Comparison of ENCODE assay signal across 23 cellular contexts in the genomic region with DNA sequence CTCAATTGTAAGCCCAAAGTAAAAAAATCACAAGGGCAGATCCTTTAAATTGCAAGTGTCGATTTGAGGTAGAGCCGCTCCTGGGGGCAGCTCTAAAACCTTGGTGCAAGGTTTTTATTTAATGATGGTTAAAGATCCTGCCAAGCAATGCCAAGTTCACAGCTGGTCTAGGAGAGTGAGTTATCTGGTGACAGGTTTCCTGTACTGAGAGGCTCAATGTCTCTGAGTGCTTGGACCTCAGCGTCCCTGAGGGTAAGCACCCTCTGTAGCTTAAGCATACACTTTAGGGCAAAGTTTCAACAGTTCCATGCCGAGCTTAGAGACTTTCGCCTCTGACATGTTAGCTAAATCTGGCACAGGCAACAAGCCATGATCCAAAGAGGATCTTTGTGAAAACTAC.
A peak's percentile ranks its signal among the peaks of the same experiment; 100 is the strongest.
DNase-seq lines count a peak whose midpoint lies in the region; ATAC-seq, FAIRE-seq and TF ChIP-seq lines count a peak whose summit lies in the region.
"Had no signal": no experiment of that assay in that cellular context is flagged by ENCODE, and none has a peak within 500 bp of the region (broad histone marks: within the 10 kb centered on the region; RNA-seq: fewer than 3 reads in every experiment).

No MANE protein-coding gene starts in this region.

- H3K27ac ChIP-seq in HepG2 (ENCODE audit: extremely low read length, insufficient read depth, low read length), result no peak overlapping the region
- H3K27ac ChIP-seq in right lobe of liver, result no peak overlapping the region
- peak overlapping the region; percentile 60 for H3K27ac ChIP-seq in psoas muscle
- H3K27ac ChIP-seq in stomach smooth muscle (ENCODE audit: low read length), result peak overlapping the region; percentile 41
- H3K27ac ChIP-seq: 22Rv1; A549; BLaER1 treated with 17β-estradiol and CSF1 and Interleukin-3, amounts not matched to agents 10 nM and 100 nM; C4-2B had no signal

- no peaks in the 10 kb centered on the region for H3K36me3 Mint-ChIP-seq in Caco-2 (ENCODE audit: insufficient read depth, unreplicated experiment)
- H3K36me3 Mint-ChIP-seq: CD8-positive, alpha-beta T cell had no signal

- ATAC-seq in HepG2 (peak; percentile 50), right lobe of liver (no peak), psoas muscle (peak in 3 of 4 donors; percentile 64 to 77 (median 71))
- ATAC-seq: A549; CD8-positive, alpha-beta T cell; GM12878 had no signal

- TF ChIP-seq RAD21 in HepG2 (CRISPR knock-in tag; IDR thresholded peaks at IDR 0.05), result no peak

- no peaks in the 10 kb centered on the region for H3K4me1 Mint-ChIP-seq in Caco-2 (ENCODE audit: low read depth, unreplicated experiment)
- H3K4me1 Mint-ChIP-seq: B cell had no signal

- H3K9ac ChIP-seq in HepG2 (ENCODE audit: insufficient read depth, low read depth, low read length), result no peak overlapping the region
- H3K9ac ChIP-seq in stomach smooth muscle (ENCODE audit: low read length in 2 of 2), result no peak overlapping the region
- H3K9ac ChIP-seq: BLaER1 treated with 17β-estradiol and CSF1 and Interleukin-3, amounts not matched to agents 10 nM and 100 nM had no signal

- POLR2A ChIA-PET in HepG2 (lab: Yijun Ruan, JAX) (interaction anchor here (0.7 to 1.8 kb wide), 2 partner anchors 9 to 34 kb away, joined by 3 to 12 read pairs; no protein-coding TSS in a partner anchor), Caco-2 (lab: Charles Lee) (no interaction called here)

- H3K9me3 Mint-ChIP-seq in Caco-2 (ENCODE audit: unreplicated experiment), result no peaks in the 10 kb centered on the region
- H3K9me3 Mint-ChIP-seq: CD4-positive, alpha-beta T cell; CD8-positive, alpha-beta T cell had no signal

- FAIRE-seq in HepG2 (lab: Jason Lieb, UNC), result peak; percentile 53
- FAIRE-seq: A549, GM12878, GM18507 had no signal

- no peak for TF ChIP-seq CTCF in HepG2 (CRISPR knock-in tag; IDR thresholded peaks at IDR 0.05)
- no peak for TF ChIP-seq CTCF in right lobe of liver (IDR thresholded peaks at IDR 0.05)
- no peak for TF ChIP-seq CTCF in psoas muscle (IDR thresholded peaks at IDR 0.05)
- TF ChIP-seq CTCF in Caco-2 (IDR thresholded peaks at IDR 0.05; ENCODE audit: insufficient read depth in 1 of 2, low read depth in 1 of 2, low read length in 1 of 2, severe bottlenecking in 1 of 2, unreplicated experiment in 1 of 2), result no peak

- BruUV-seq in HepG2 (replicated peaks; lab: Mats Ljungman, UMichigan), result no TSS peak
- BruUV-seq in Caco-2 (replicated peaks; lab: Mats Ljungman, UMichigan), result no TSS peak

- no peak for DNase-seq in HepG2 (ENCODE audit: low spot score)
- DNase-seq in right lobe of liver, result no peak
- DNase-seq in psoas muscle, result no peak
- DNase-seq in hippocampal formation (lab: John Stamatoyannopoulos, UW), result no peak
- no peak for DNase-seq in Caco-2
- DNase-seq: AML-193; CD4-positive, alpha-beta T cell; CD8-positive, alpha-beta T cell; DMS 273 treated with DMSO at 0.1 percent for 48 hours; DMS153; DMS53; DMS79; DND-41; EL; GDM1 had no signal

- TF ChIP-seq POLR2A in HepG2 (IDR thresholded peaks at IDR 0.05; ENCODE audit: insufficient read depth in 1 of 2, low read depth in 2 of 2, low read length in 2 of 2), result no peak
- TF ChIP-seq POLR2A in right lobe of liver (IDR thresholded peaks at IDR 0.05), result no peak

- no peaks in the 10 kb centered on the region for H3K9me3 ChIP-seq in HepG2 (ENCODE audit: low read length)
- H3K9me3 ChIP-seq in right lobe of liver, result no peaks in the 10 kb centered on the region
- no peaks in the 10 kb centered on the region for H3K9me3 ChIP-seq in psoas muscle
- H3K9me3 ChIP-seq in stomach smooth muscle (ENCODE audit: control insufficient read depth in 2 of 2, low read length in 2 of 2), result no peaks in the 10 kb centered on the region
- no peaks in the 10 kb centered on the region for H3K9me3 ChIP-seq in Caco-2
- H3K9me3 ChIP-seq: A549; BLaER1 treated with 17β-estradiol and CSF1 and Interleukin-3, amounts not matched to agents 10 nM and 100 nM had no signal

- H3K4me1 ChIP-seq in HepG2 (ENCODE audit: insufficient read depth, low read length) (peaks cover 8% of the 10 kb centered on the region), right lobe of liver (no peaks in the 10 kb centered on the region), psoas muscle (peaks cover 12% of the 10 kb centered on the region), stomach smooth muscle (ENCODE audit: control insufficient read depth, insufficient read depth, low read length) (peaks cover 4% of the 10 kb centered on the region), Caco-2 (no peaks in the 10 kb centered on the region)
- H3K4me1 ChIP-seq: A549; BLaER1 treated with 17β-estradiol and CSF1 and Interleukin-3, amounts not matched to agents 10 nM and 100 nM had no signal

- H3K27me3 Mint-ChIP-seq in Caco-2 (ENCODE audit: insufficient read depth, unreplicated experiment), result peaks cover 8% of the 10 kb centered on the region
- H3K27me3 Mint-ChIP-seq: B cell had no signal

- TF ChIP-seq EP300 in HepG2 (IDR thresholded peaks at IDR 0.05; ENCODE audit: low read depth in 2 of 2, low read length in 2 of 2) (no peak), HepG2 (CRISPR knock-in tag; IDR thresholded peaks at IDR 0.05; ENCODE audit: borderline replicate concordance) (no peak)

- H3K27me3 ChIP-seq in HepG2 (ENCODE audit: control insufficient read depth in 1 of 2, insufficient read depth in 2 of 2, low read length in 2 of 2), result no peaks in the 10 kb centered on the region
- no peaks in the 10 kb centered on the region for H3K27me3 ChIP-seq in right lobe of liver
- H3K27me3 ChIP-seq in psoas muscle (ENCODE audit: insufficient read depth in 3 of 3, low read length in 2 of 3), result no peaks in the 10 kb centered on the region
- no peaks in the 10 kb centered on the region for H3K27me3 ChIP-seq in stomach smooth muscle (ENCODE audit: control insufficient read depth in 1 of 2, insufficient read depth in 2 of 2, low read length in 2 of 2)
- no peaks in the 10 kb centered on the region for H3K27me3 ChIP-seq in Caco-2 (replicated peaks; ENCODE audit: control insufficient read depth, insufficient read depth, low read length)
- H3K27me3 ChIP-seq: BLaER1 treated with 17β-estradiol and CSF1 and Interleukin-3, amounts not matched to agents 10 nM and 100 nM had no signal

- H3K4me3 ChIP-seq in HepG2 (replicated peaks in 1 of 3; ENCODE audit: insufficient read depth in 1 of 3, low read depth in 2 of 3, low read length in 3 of 3), result no peak overlapping the region
- no peak overlapping the region for H3K4me3 ChIP-seq in right lobe of liver
- no peak overlapping the region for H3K4me3 ChIP-seq in psoas muscle
- H3K4me3 ChIP-seq in stomach smooth muscle (ENCODE audit: low read length in 2 of 2), result peak overlapping the region in 1 of 2 donors; percentile 29
- H3K4me3 ChIP-seq in Caco-2 (ENCODE audit: low read depth, low read length), result no peak overlapping the region
- H3K4me3 ChIP-seq: A549; BLaER1 treated with 17β-estradiol and CSF1 and Interleukin-3, amounts not matched to agents 10 nM and 100 nM; GM12878 had no signal

- no peak overlapping the region for H3K4me3 Mint-ChIP-seq in Caco-2 (ENCODE audit: unreplicated experiment)
- H3K4me3 Mint-ChIP-seq: B cell; CD4-positive, alpha-beta T cell; CD8-positive, alpha-beta T cell had no signal

- peak overlapping the region; percentile 80 for H2AFZ ChIP-seq in HepG2 (ENCODE audit: low read length)

- H3K4me2 ChIP-seq in HepG2 (ENCODE audit: low read depth, low read length), result 0 out of 2 replicates have a peak overlapping the region, but pooled peaks have one; percentile 12
- H3K4me2 ChIP-seq: A549; BLaER1 treated with 17β-estradiol and CSF1 and Interleukin-3, amounts not matched to agents 10 nM and 100 nM had no signal

- H3K27ac Mint-ChIP-seq in Caco-2 (ENCODE audit: unreplicated experiment), result no peak overlapping the region
- H3K27ac Mint-ChIP-seq: B cell; CD4-positive, alpha-beta T cell; CD8-positive, alpha-beta T cell had no signal

- in situ Hi-C loops in HepG2 (cut with HindIII; ENCODE audit: extremely low pct_ligation_motif_present, low pct_unique_long_range_greater_than_20kb), result no loop called here

- H3K79me2 ChIP-seq in HepG2 (ENCODE audit: insufficient read depth, low read length), result no peaks in the 10 kb centered on the region

- CTCF ChIA-PET in HepG2 (lab: Yijun Ruan, JAX; ENCODE audit: low intra/inter-chr PET ratio, low total read pairs), result no interaction called here
- CTCF ChIA-PET in Caco-2 (lab: Charles Lee), result no interaction called here

- no peaks in the 10 kb centered on the region for H4K20me1 ChIP-seq in HepG2 (ENCODE audit: insufficient read depth, low read length)
- H4K20me1 ChIP-seq: BLaER1 treated with 17β-estradiol and CSF1 and Interleukin-3, amounts not matched to agents 10 nM and 100 nM had no signal

- no peaks in the 10 kb centered on the region for H3K36me3 ChIP-seq in HepG2 (replicated peaks in 1 of 2; ENCODE audit: control insufficient read depth in 1 of 2, insufficient read depth in 2 of 2, low read length in 2 of 2)
- no peaks in the 10 kb centered on the region for H3K36me3 ChIP-seq in right lobe of liver
- no peaks in the 10 kb centered on the region for H3K36me3 ChIP-seq in psoas muscle (ENCODE audit: insufficient read depth in 1 of 2, low read depth in 1 of 2)
- H3K36me3 ChIP-seq in stomach smooth muscle (ENCODE audit: control insufficient read depth in 2 of 2, insufficient read depth in 2 of 2, low read length in 2 of 2), result no peaks in the 10 kb centered on the region
- H3K36me3 ChIP-seq in Caco-2 (ENCODE audit: control insufficient read depth, insufficient read depth, low read length), result no peaks in the 10 kb centered on the region
- H3K36me3 ChIP-seq: BLaER1 treated with 17β-estradiol and CSF1 and Interleukin-3, amounts not matched to agents 10 nM and 100 nM had no signal

- WGBS in HepG2 (ENCODE audit: low lambda C conversion rate), result 98% methylated on average over 2 of the region's 5 CpGs
- 87% methylated on average over 2 of the region's 5 CpGs for WGBS in right lobe of liver (ENCODE audit: insufficient coverage, low coverage, low lambda C conversion rate, missing lambda C conversion rate)
- WGBS in psoas muscle, 3 donors, result 32 to 66% (median 35%) methylated on average over 5 of the region's 5 CpGs

- intact Hi-C loops in HepG2 (cut with micrococcal nuclease; ENCODE audit: unreplicated experiment), result no loop called here
- intact Hi-C loops in right lobe of liver (cut with DNase I), result no loop called here
- intact Hi-C loops in psoas muscle (cut with DNase I), result loop anchor here in 1 of 2 donors (10.0 kb wide), 1 partner anchor 94 kb away; no protein-coding TSS in a partner anchor
- intact Hi-C loops in Caco-2 (cut with micrococcal nuclease; ENCODE audit: unreplicated experiment), result no loop called here

TF ChIP-seq in HepG2, 621 proteins besides CTCF, POLR2A, EP300 and RAD21 (continues in another document):
- TF ChIP-seq ZNF367 (CRISPR knock-in tag; IDR thresholded peaks at IDR 0.05; ENCODE audit: borderline replicate concordance), result no peak
- TF ChIP-seq, protein P1, sequence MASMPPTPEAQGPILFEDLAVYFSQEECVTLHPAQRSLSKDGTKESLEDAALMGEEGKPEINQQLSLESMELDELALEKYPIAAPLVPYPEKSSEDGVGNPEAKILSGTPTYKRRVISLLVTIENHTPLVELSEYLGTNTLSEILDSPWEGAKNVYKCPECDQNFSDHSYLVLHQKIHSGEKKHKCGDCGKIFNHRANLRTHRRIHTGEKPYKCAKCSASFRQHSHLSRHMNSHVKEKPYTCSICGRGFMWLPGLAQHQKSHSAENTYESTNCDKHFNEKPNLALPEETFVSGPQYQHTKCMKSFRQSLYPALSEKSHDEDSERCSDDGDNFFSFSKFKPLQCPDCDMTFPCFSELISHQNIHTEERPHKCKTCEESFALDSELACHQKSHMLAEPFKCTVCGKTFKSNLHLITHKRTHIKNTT (CRISPR knock-in tag; IDR thresholded peaks at IDR 0.05), result no peak

Comparison
In these comparisons a context has a peak if more than half of its experiments do, and no peak if none do; other contexts are left out.
1. ATAC-seq: peak in HepG2 (single experiment) and psoas muscle (3 of 4); none in right lobe of liver (0 of 4).
2. H3K27ac ChIP-seq: peak in psoas muscle (single experiment) and stomach smooth muscle (single experiment); none in HepG2 (single experiment) and right lobe of liver (0 of 3).